8 cellular contexts compared by ENCODE assay signal in genomic region chr11:119121008-119121810, GRCh38. TPM values are rescaled to one million over a fixed set of nuclear protein-coding genes. Genes with fewer than 3 reads are reported as not detected.
DNase-seq lines count a peak whose midpoint lies in the region; ATAC-seq and TF ChIP-seq lines count a peak whose summit lies in the region.

TSS of gene HINFP (plus strand) at chr11:119121580. CDS start at chr11:119126945, 5,365 bp downstream.

- peaks cover 2 to 9% of the 10 kb centered on the region in 2 donors for H3K4me1 ChIP-seq in lung (ENCODE audit: control insufficient read depth in 2 of 2, insufficient read depth in 2 of 2, low read length in 2 of 2)

- TF ChIP-seq CTCF in GM20000 (IDR thresholded peaks at IDR 0.05; ENCODE audit: extremely low read depth, missing control alignments) (no peak), lung (IDR thresholded peaks at IDR 0.05; ENCODE audit: control extremely low read depth, extremely low read depth) (no peak)

- 0 to 1% methylated on average over 50 to 54 of the region's 54 CpGs for WGBS in lung, 2 donors

- peaks cover 10 to 12% of the 10 kb centered on the region in 2 donors for H3K36me3 ChIP-seq in lung (ENCODE audit: control insufficient read depth in 2 of 2, insufficient read depth in 2 of 2, low read length in 2 of 2)

- peak; percentile 99 for DNase-seq in CMK (ENCODE audit: low read depth)
- DNase-seq in GM20000 (ENCODE audit: low spot score): peak; percentile 96
- peak; percentile 100 for DNase-seq in HT-29 (ENCODE audit: low spot score)
- peak; percentile 98 to 99 for DNase-seq in NOMO-1 (lab: John Stamatoyannopoulos, UW; ENCODE audit: unreplicated experiment in 2 of 2)
- peak; percentile 99 for DNase-seq in effector CD8-positive, alpha-beta T cell (lab: John Stamatoyannopoulos, UW)
- DNase-seq in lung (ENCODE audit: low spot score): peak; percentile 100
- DNase-seq in stimulated activated CD4-positive, alpha-beta T cell treated with anti-CD3 and anti-CD28 coated beads, TNF-alpha, amount 100 ng/mL, for 4 hours (ENCODE audit: low read depth in 3 of 3): peak; percentile 98 to 100 (median 100)

- POLR2A ChIA-PET in activated CD8-positive, alpha-beta memory T cell treated with anti-CD3 and anti-CD28 coated beads for 36 hours (lab: Charles Lee): interaction anchor here (0.6 to 1.8 kb wide), 7 partner anchors 9 to 108 kb away, joined by 3 to 8 read pairs (median 5); partner anchors contain the start of genes C2CD2L, DPAGT1 and VPS11

- peak within 1 kb of the TSS; percentile 76 to 78 for H3K27ac ChIP-seq in lung (ENCODE audit: low read depth in 1 of 2, low read length in 1 of 2)

- peak within 1 kb of the TSS; percentile 76 for H3K4me3 ChIP-seq in lung

- ATAC-seq in lung (ENCODE audit: insufficient read depth, low FRiP score): peak; percentile 100

- CTCF ChIA-PET in activated CD8-positive, alpha-beta memory T cell treated with anti-CD3 and anti-CD28 coated beads for 36 hours (lab: Charles Lee): interaction anchor here (1.5 kb wide), 2 partner anchors 14 to 48 kb away, joined by 4 read pairs; partner anchors contain the start of genes C2CD2L and NLRX1

- H3K27me3 ChIP-seq in lung (ENCODE audit: control insufficient read depth, insufficient read depth): no peaks in the 10 kb centered on the region

- H3K9me3 ChIP-seq in lung (ENCODE audit: control insufficient read depth in 2 of 2, insufficient read depth in 1 of 2, low read length in 1 of 2): no peaks in the 10 kb centered on the region

RNA-seq across cellular contexts. Expression of gene HINFP, which starts in this region (rescaled TPM):
- 15.5 and 16.9 TPM in 2 replicates for total RNA-seq in HT-29 (2014; rRNA removed; shearing (Covaris generic))
- total RNA-seq in activated CD8-positive, alpha-beta memory T cell treated with anti-CD3 and anti-CD28 coated beads for 36 hours: 10 to 100 TPM; 26.5 to 27.5 TPM
- 10 to 100 TPM; 21.2 to 24.5 TPM for total RNA-seq in lung
- 10 to 100 TPM; 10.4 to 14.3 TPM for polyA plus RNA-seq in lung

Comparison
In these comparisons a context has a peak if more than half of its experiments do, and no peak if none do; other contexts are left out.
1. Peak in every context shown above with its lines: DNase-seq, ATAC-seq, H3K4me3 ChIP-seq and H3K27ac ChIP-seq.